ENCODE assay signal across 8 cellular contexts in the genomic region with DNA sequence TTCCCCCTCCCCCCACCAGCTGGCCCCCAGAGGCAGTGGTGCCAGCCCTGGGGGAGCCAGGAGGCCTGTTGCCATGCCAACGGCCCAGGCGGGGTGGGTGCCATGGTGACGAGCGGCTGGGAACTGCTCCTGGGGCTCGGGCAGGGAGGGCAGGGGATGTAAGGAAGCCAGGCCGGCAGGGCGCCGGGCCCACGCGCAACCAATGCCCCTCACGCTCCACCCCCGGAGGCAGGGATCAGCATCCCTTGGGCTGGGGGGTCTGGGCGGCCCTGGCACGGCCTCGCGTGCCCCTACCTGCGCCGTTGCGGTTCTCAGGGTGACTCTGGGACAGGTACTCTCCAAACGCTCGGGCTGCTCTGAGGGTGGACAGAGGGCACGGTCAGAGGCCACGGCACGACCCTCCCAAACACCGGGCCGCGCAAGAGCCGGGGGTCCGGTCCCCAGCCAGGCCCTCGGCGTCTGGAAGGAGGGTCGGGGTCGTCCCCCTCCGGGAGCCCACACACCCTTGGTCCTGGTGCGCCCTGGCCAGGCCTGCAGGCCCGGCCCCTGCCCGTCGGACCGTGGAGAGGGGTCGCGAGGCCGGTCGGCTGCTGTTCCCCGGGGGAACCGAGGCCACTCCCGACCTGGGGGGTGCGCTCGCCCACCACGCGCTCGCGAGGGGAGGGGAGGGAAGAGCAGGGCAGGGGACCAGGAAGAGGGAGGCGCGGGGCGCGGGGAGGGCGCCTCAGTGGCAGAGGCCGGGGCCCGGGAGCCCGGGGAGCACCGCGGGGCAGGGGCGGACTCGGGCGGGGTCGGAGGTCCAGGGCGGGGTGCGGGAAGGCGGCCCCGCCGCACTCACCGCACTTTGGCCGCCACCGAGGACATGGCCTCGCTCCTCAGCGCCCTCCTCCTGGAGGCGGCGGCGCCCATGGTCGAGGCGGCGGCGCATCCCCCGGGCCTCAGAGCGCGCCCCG. TPM values are rescaled to one million over a fixed set of nuclear protein-coding genes. Genes with fewer than 3 reads are reported as not detected.
DNase-seq lines count a peak whose midpoint lies in the region; ATAC-seq and TF ChIP-seq lines count a peak whose summit lies in the region.

No MANE protein-coding gene starts in this region.

- H2AFZ ChIP-seq in OCI-LY3 (ENCODE audit: low read depth, low read length), result no peak overlapping the region

- peak; percentile 9 for ATAC-seq in GM21825 (IDR thresholded peaks at IDR 0.05; ENCODE audit: unreplicated experiment)

- peak overlapping the region; percentile 96 for H3K4me2 ChIP-seq in OCI-LY3 (ENCODE audit: low read length)

- H3K27ac ChIP-seq in OCI-LY3 (ENCODE audit: low read length), result peak overlapping the region; percentile 16; the same call in 1 of the 2 replicates
- H3K27ac ChIP-seq in thyroid gland, result peak overlapping the region in 2 of 3 donors; percentile 32 to 63

- DNase-seq in EH (ENCODE audit: low read depth) (peak; percentile 36), dermis blood vessel endothelial cell (peak; percentile 32), medulla oblongata (ENCODE audit: extremely low spot score) (peak; percentile 74), thyroid gland (no peak), UCSD-AML1 (lab: John Stamatoyannopoulos, UW; ENCODE audit: unreplicated experiment) (no peak), CD1c-positive myeloid dendritic cell (ENCODE audit: extremely low spot score) (no peak)

- WGBS in thyroid gland, 2 donors, result 0% methylated on average over 1 of the region's 87 CpGs; no CpG with 5 or more reads in 1 of the 2 donors

- H3K4me3 ChIP-seq in OCI-LY3 (ENCODE audit: low read length), result peak overlapping the region; percentile 98
- H3K4me3 ChIP-seq in thyroid gland (replicated peaks in 1 of 3), result peak overlapping the region in 2 of 3 donors; percentile 32 to 63

- TF ChIP-seq CTCF in OCI-LY3 (IDR thresholded peaks at IDR 0.05; ENCODE audit: low read depth, low read length), result no peak
- TF ChIP-seq CTCF in thyroid gland (IDR thresholded peaks at IDR 0.05), result no peak

- no peak for TF ChIP-seq POLR2A in thyroid gland (IDR thresholded peaks at IDR 0.05)

- peaks cover 25% of the 10 kb centered on the region for H3K36me3 ChIP-seq in OCI-LY3 (replicated peaks; ENCODE audit: low read depth, low read length)
- no peaks in the 10 kb centered on the region for H3K36me3 ChIP-seq in thyroid gland

- H3K9ac ChIP-seq in OCI-LY3 (ENCODE audit: low read length), result peak overlapping the region; percentile 81

- peaks cover 3% of the 10 kb centered on the region for H4K20me1 ChIP-seq in OCI-LY3 (ENCODE audit: insufficient read depth, low read length)

- H3K27me3 ChIP-seq in OCI-LY3 (ENCODE audit: low read depth, low read length) (no peaks in the 10 kb centered on the region), thyroid gland (no peaks in the 10 kb centered on the region)

- H3K4me1 ChIP-seq in OCI-LY3 (ENCODE audit: low read length) (peaks cover 27% of the 10 kb centered on the region), thyroid gland (peaks cover 21 to 42% of the 10 kb centered on the region in 2 donors)

- H3K79me2 ChIP-seq in OCI-LY3 (ENCODE audit: low read length), result peaks cover 14% of the 10 kb centered on the region

- intact Hi-C loops in thyroid gland (cut with DNase I), result no loop called here

- H3K9me3 ChIP-seq in OCI-LY3 (ENCODE audit: insufficient read depth, low read length) (no peaks in the 10 kb centered on the region), thyroid gland (no peaks in the 10 kb centered on the region)

RNA-seq across cellular contexts. Expression of gene NSMF, which starts 0.7 kb away (rescaled TPM):
- total RNA-seq in dermis blood vessel endothelial cell (32.7 and 32.8 TPM in 2 replicates), thyroid gland (10 to 100 TPM; 50.1 to 58.5 (median 54.2) TPM)

RNA-seq across cellular contexts. Expression of gene ENTPD8, which starts 17.3 kb away (rescaled TPM):
- 0.23 and 0.34 TPM in 2 replicates for total RNA-seq in dermis blood vessel endothelial cell
- total RNA-seq in thyroid gland, result under 1 TPM in 2 of 4 donors, not detected in 2; 0.29 to 0.78 TPM

RNA-seq across cellular contexts. Expression of gene NOXA1, which starts 35.3 kb away (rescaled TPM):
- 1.5 and 2.6 TPM in 2 replicates for total RNA-seq in dermis blood vessel endothelial cell
- 10 to 100 TPM in 2 of 4 donors, 1 to 10 TPM in 2; 5.4 to 16.6 (median 10.0) TPM for total RNA-seq in thyroid gland

RNA-seq across cellular contexts. Expression of gene EXD3, which starts 35.5 kb away (rescaled TPM):
- total RNA-seq in dermis blood vessel endothelial cell (32.9 and 43.1 TPM in 2 replicates), thyroid gland (10 to 100 TPM; 13.0 to 32.0 (median 26.6) TPM)

Comparison
In these comparisons a context has a peak if more than half of its experiments do, and no peak if none do; other contexts are left out.
1. DNase-seq: peak in EH (single experiment), dermis blood vessel endothelial cell (single experiment) and medulla oblongata (single experiment); none in thyroid gland (0 of 2), UCSD-AML1 (single experiment) and CD1c-positive myeloid dendritic cell (single experiment).